ENCODE assay signal across 29 cellular contexts in the genomic region with DNA sequence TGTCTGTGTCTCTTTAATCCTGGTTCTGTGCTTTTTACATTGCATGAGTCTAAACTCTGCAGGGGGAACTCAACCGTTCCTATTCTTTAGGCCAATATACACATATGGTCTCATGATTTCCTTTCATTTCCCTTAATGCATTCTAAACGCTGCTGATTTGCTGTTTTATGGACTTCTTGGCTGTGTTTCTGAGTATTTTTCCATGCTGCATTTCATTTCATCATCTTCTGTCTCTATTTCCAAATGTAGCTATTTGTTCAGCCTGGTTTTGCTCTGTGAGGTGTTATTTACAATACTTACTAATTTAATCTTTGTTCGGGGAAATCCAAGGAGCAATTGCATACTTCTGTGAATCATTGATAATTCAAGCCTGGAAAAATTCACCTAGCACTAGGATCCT.
"Had no signal": no experiment of that assay in that cellular context is flagged by ENCODE, and none has a peak within 500 bp of the region (broad histone marks: within the 10 kb centered on the region; RNA-seq: fewer than 3 reads in every experiment).

No MANE protein-coding gene starts in this region.

- H3K27me3 ChIP-seq: ascending aorta, gastrocnemius medialis, ovary, right atrium auricular region, stomach, thyroid gland, upper lobe of left lung, vagina had no signal

- H3K36me3 ChIP-seq: ascending aorta, gastrocnemius medialis, left ventricle myocardium inferior, ovary, right atrium auricular region, stomach, thyroid gland, upper lobe of left lung, vagina, WERI-Rb-1 had no signal

- H3K4me3 Mint-ChIP-seq: activated naive CD8-positive, alpha-beta T cell treated with anti-CD3 and anti-CD28 coated beads for 36 hours; brain; endodermal cell; mesothelial cell of epicardium; naive B cell; stimulated activated naive B cell treated with anti-CD40 and anti-IgM and Interleukin-4, amounts not matched to agents 10 μg/mL and 1 μg/mL and 100 μg/mL, for 72 hours had no signal

- H3K27ac Mint-ChIP-seq: activated naive CD8-positive, alpha-beta T cell treated with anti-CD3 and anti-CD28 coated beads for 36 hours; endodermal cell; mesothelial cell of epicardium; naive B cell; stimulated activated naive B cell treated with anti-CD40 and anti-IgM and Interleukin-4, amounts not matched to agents 10 μg/mL and 1 μg/mL and 100 μg/mL, for 72 hours had no signal

- ATAC-seq: activated CD4-positive, CD25-positive, alpha-beta regulatory T cell treated with anti-CD3 and anti-CD28 coated beads, Interleukin-2, amount 50 U/mL, for 24 hours; esophagus mucosa; gastrocnemius medialis; psoas muscle; stimulated activated naive B cell treated with anti-CD40 and anti-IgM and Interleukin-4, amounts not matched to agents 10 μg/mL and 1 μg/mL and 100 μg/mL, for 72 hours had no signal

- H3K4me3 ChIP-seq: ascending aorta, gastrocnemius medialis, left ventricle myocardium inferior, ovary, psoas muscle, right atrium auricular region, stomach, thyroid gland, upper lobe of left lung, vagina had no signal

- H3K4me1 ChIP-seq: ascending aorta, gastrocnemius medialis, left ventricle myocardium inferior, psoas muscle, right atrium auricular region, stomach, thyroid gland, upper lobe of left lung, vagina had no signal

- H3K36me3 Mint-ChIP-seq: activated naive CD8-positive, alpha-beta T cell treated with anti-CD3 and anti-CD28 coated beads for 36 hours; brain; mesothelial cell of epicardium; naive B cell; stimulated activated naive B cell treated with anti-CD40 and anti-IgM and Interleukin-4, amounts not matched to agents 10 μg/mL and 1 μg/mL and 100 μg/mL, for 72 hours had no signal

- H3K27me3 Mint-ChIP-seq: activated naive CD8-positive, alpha-beta T cell treated with anti-CD3 and anti-CD28 coated beads for 36 hours; naive B cell; stimulated activated naive B cell treated with anti-CD40 and anti-IgM and Interleukin-4, amounts not matched to agents 10 μg/mL and 1 μg/mL and 100 μg/mL, for 72 hours had no signal

- H3K4me1 Mint-ChIP-seq: activated naive CD8-positive, alpha-beta T cell treated with anti-CD3 and anti-CD28 coated beads for 36 hours; mesothelial cell of epicardium; naive B cell; stimulated activated naive B cell treated with anti-CD40 and anti-IgM and Interleukin-4, amounts not matched to agents 10 μg/mL and 1 μg/mL and 100 μg/mL, for 72 hours had no signal

- H3K9me3 ChIP-seq: ascending aorta, gastrocnemius medialis, left ventricle myocardium inferior, ovary, psoas muscle, right atrium auricular region, stomach, thyroid gland, upper lobe of left lung, vagina had no signal

- H3K27ac ChIP-seq: ascending aorta, gastrocnemius medialis, left ventricle myocardium inferior, ovary, psoas muscle, right atrium auricular region, stomach, thyroid gland, upper lobe of left lung, vagina, WERI-Rb-1 had no signal

- H3K9me3 Mint-ChIP-seq: activated naive CD8-positive, alpha-beta T cell treated with anti-CD3 and anti-CD28 coated beads for 36 hours; endodermal cell; mesothelial cell of epicardium had no signal

- DNase-seq: activated CD4-positive, alpha-beta T cell treated with anti-CD3 and anti-CD28 coated beads for 48 hours; activated CD4-positive, alpha-beta T cell treated with anti-CD3 and anti-CD28 coated beads, Interleukin-2, amount 50 U/mL, for 48 hours; activated CD8-positive, alpha-beta memory T cell treated with anti-CD3 and anti-CD28 coated beads for 24 hours; activated effector memory CD4-positive, alpha-beta T cell treated with Interleukin-2 at 50 U/mL for 16 hours; activated naive CD4-positive, alpha-beta T cell treated with Interleukin-2 at 50 U/mL for 16 hours; activated naive CD8-positive, alpha-beta T cell treated with anti-CD3 and anti-CD28 coated beads for 36 hours; cortex of kidney; endodermal cell; gastrocnemius medialis; glutamatergic neuron; left ventricle myocardium inferior; naive B cell; ovary; psoas muscle; stimulated activated CD4-positive, alpha-beta T cell treated with anti-CD3 and anti-CD28 coated beads, Interleukin-15, amount 100 ng/mL, for 24 hours; stimulated activated CD4-positive, alpha-beta T cell treated with anti-CD3 and anti-CD28 coated beads, Interleukin-2, amount 100 ng/mL, for 24 hours; stimulated activated naive B cell treated with anti-CD40 and anti-IgM and Interleukin-4, amounts not matched to agents 10 μg/mL and 1 μg/mL and 100 μg/mL, for 72 hours; stomach; T1000; thyroid gland; upper lobe of left lung; WERI-Rb-1 had no signal
